15 cellular contexts compared by ENCODE assay signal in the genomic region with DNA sequence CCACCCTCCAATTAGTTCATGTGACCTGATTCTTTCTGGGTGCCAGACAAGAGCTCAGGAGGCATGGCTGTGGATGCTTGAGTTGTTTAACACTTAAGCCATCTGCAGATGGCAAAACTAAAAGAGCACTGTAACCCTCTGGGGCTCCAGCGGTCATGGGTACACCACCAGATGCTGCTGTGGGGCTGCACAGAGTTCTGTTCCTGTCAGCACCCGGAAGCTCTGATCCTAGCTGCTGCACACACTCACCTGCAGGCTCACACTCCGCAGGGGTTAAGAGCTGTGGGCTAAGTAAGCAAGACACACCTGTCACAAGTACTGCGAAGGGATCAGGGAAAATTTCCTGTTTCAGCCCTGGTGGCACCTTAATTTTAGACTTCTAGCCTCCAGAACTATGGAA.
A peak's percentile ranks its signal among the peaks of the same experiment; 100 is the strongest.
DNase-seq lines count a peak whose midpoint lies in the region; ATAC-seq, FAIRE-seq and TF ChIP-seq lines count a peak whose summit lies in the region.
"Had no signal": no experiment of that assay in that cellular context is flagged by ENCODE, and none has a peak within 500 bp of the region (broad histone marks: within the 10 kb centered on the region; RNA-seq: fewer than 3 reads in every experiment).

No MANE protein-coding gene starts in this region.

- H3K27me3 ChIP-seq in H1 (replicated peaks in 1 of 4; ENCODE audit: control insufficient read depth in 3 of 4, extremely low read depth in 1 of 4, insufficient read depth in 3 of 4, low read length in 3 of 4) = no peaks in the 10 kb centered on the region
- H3K27me3 ChIP-seq: gastrocnemius medialis had no signal

- no peak overlapping the region for H4K91ac ChIP-seq in H1 (replicated peaks; ENCODE audit: insufficient read length, low read length)

- ATAC-seq in GM19324 (IDR thresholded peaks at IDR 0.05; ENCODE audit: low FRiP score, unreplicated experiment) = no peak
- ATAC-seq: activated CD8-positive, alpha-beta memory T cell treated with anti-CD3 and anti-CD28 coated beads, Interleukin-2, amount 10 ng/mL, durations not matched to agents 7 days and 5 days; gastrocnemius medialis had no signal

- H3K27ac ChIP-seq in H1 (ENCODE audit: low read depth, low read length) (no peak overlapping the region), substantia nigra (ENCODE audit: low read depth, low read length, poor library complexity, severe bottlenecking) (no peak overlapping the region)
- H3K27ac ChIP-seq: gastrocnemius medialis had no signal

- H3K36me3 ChIP-seq in H1 (ENCODE audit: control insufficient read depth in 2 of 4, insufficient read depth in 4 of 4, low read length in 3 of 4) = no peaks in the 10 kb centered on the region
- H3K36me3 ChIP-seq: gastrocnemius medialis, HAP-1 had no signal

- H3K79me1 ChIP-seq in H1 (ENCODE audit: low read depth, low read length) = no peaks in the 10 kb centered on the region

- no peak for TF ChIP-seq EP300 in H1 (IDR thresholded peaks at IDR 0.05; ENCODE audit: borderline replicate concordance in 1 of 2, low read depth in 2 of 2, low read length in 2 of 2)

- H3K18ac ChIP-seq in H1 (ENCODE audit: extremely low read depth, low read length) = no peak overlapping the region

- no peak overlapping the region for H2BK15ac ChIP-seq in H1 (ENCODE audit: low read length)

- H2BK120ac ChIP-seq in H1 (replicated peaks; ENCODE audit: low read depth, low read length) = no peak overlapping the region

- no peak overlapping the region for H2AFZ ChIP-seq in H1 (ENCODE audit: low read length)

- CTCF ChIA-PET in H1 (lab: Charles Lee; ENCODE audit: partially characterized antibody) = interaction anchor here (0.6 to 0.9 kb wide), 2 partner anchors 209 to 413 kb away, joined by 4 to 5 read pairs; no protein-coding TSS in a partner anchor

- no peak overlapping the region for H4K8ac ChIP-seq in H1 (ENCODE audit: extremely low read depth, insufficient read depth, low read length)

- no peak overlapping the region for H3K56ac ChIP-seq in H1 (replicated peaks; ENCODE audit: insufficient read length, low read depth, low read length)

- H3K23ac ChIP-seq in H1 (ENCODE audit: insufficient read length) = no peak overlapping the region

- WGBS in H1 (ENCODE audit: extremely low coverage in 1 of 2, insufficient coverage in 1 of 2, insufficient read length in 1 of 2, insufficient replicate concordance in 2 of 2, low coverage in 1 of 2, low lambda C conversion rate in 2 of 2, missing lambda C conversion rate in 1 of 2), 2 experiments = 87% methylated on average over 4 of the region's 4 CpGs; no CpG with 5 or more reads in 1 of the 2 experiments

- no peak overlapping the region for H3K4ac ChIP-seq in H1 (replicated peaks; ENCODE audit: insufficient read length, low read depth, low read length)

- H2AK5ac ChIP-seq in H1 (ENCODE audit: low read depth, low read length) = no peak overlapping the region

- no peak overlapping the region for H3K4me3 ChIP-seq in H1 (ENCODE audit: extremely low read depth in 1 of 4, insufficient read depth in 2 of 4, low read depth in 3 of 4, low read length in 4 of 4)
- H3K4me3 ChIP-seq: gastrocnemius medialis, HAP-1 had no signal

- POLR2A ChIA-PET in H1 (lab: Charles Lee; ENCODE audit: partially characterized antibody) = no interaction called here

- H4K20me1 ChIP-seq in H1 (replicated peaks in 1 of 2; ENCODE audit: control insufficient read depth in 1 of 2, insufficient read depth in 2 of 2, low read length in 2 of 2) = no peaks in the 10 kb centered on the region

- no peaks in the 10 kb centered on the region for H3K4me1 ChIP-seq in H1 (replicated peaks in 1 of 4; ENCODE audit: control insufficient read depth in 3 of 4, insufficient read depth in 4 of 4, low read length in 3 of 4)
- H3K4me1 ChIP-seq: gastrocnemius medialis, HAP-1 had no signal

- no peak overlapping the region for H2BK12ac ChIP-seq in H1 (ENCODE audit: low read depth, low read length)

- no peak overlapping the region for H2BK5ac ChIP-seq in H1 (ENCODE audit: low read depth, low read length)

- H3K79me2 ChIP-seq in H1 (ENCODE audit: control insufficient read depth in 1 of 2, insufficient read depth in 2 of 2, low read length in 2 of 2) = no peaks in the 10 kb centered on the region

- H4K5ac ChIP-seq in H1 (ENCODE audit: insufficient read length, low read depth, low read length) = no peak overlapping the region

- no peaks in the 10 kb centered on the region for H3K23me2 ChIP-seq in H1 (ENCODE audit: low read depth, low read length)

- FAIRE-seq in H1 (lab: Jason Lieb, UNC) (no peak), GM12892 (lab: Jason Lieb, UNC) (no peak)

- H3K14ac ChIP-seq in H1 (ENCODE audit: insufficient read length) = no peak overlapping the region

- H3K4me2 ChIP-seq in H1 (ENCODE audit: insufficient read depth in 1 of 2, low read depth in 2 of 2, low read length in 2 of 2) = no peak overlapping the region

- peak; percentile 32 to 42; a peak in 3 of 4 replicates for TF ChIP-seq RAD21 in H1 (IDR thresholded peaks at IDR 0.05 in 1 of 2, conservative IDR thresholded peaks at IDR 0.05 in 1 of 2; ENCODE audit: low read depth in 2 of 2, low read length in 2 of 2)

- no peaks in the 10 kb centered on the region for H3K9me3 ChIP-seq in H1 (ENCODE audit: insufficient read depth in 2 of 2, low read depth in 1 of 2, low read length in 1 of 2)
- H3K9me3 ChIP-seq: gastrocnemius medialis, HAP-1 had no signal

- TF ChIP-seq CTCF in GM12874 (IDR thresholded peaks at IDR 0.05; ENCODE audit: insufficient read depth, low read depth, low read length) (0 out of 2 replicates have a peak, but pooled peaks have one; percentile 8), H1 (IDR thresholded peaks at IDR 0.05; ENCODE audit: control extremely low read depth in 1 of 3, insufficient read depth in 1 of 3, low read depth in 1 of 3, low read length in 3 of 3) (no peak)

- DNase-seq in COLO668 (lab: John Stamatoyannopoulos, UW; ENCODE audit: unreplicated experiment) (peak; percentile 74), NCI-H345 (lab: John Stamatoyannopoulos, UW) (peak; percentile 79), H1 (ENCODE audit: low read depth in 1 of 2, low spot score in 2 of 2) (no peak), GM12892 (ENCODE audit: insufficient read length) (no peak), substantia nigra (lab: John Stamatoyannopoulos, UW) (no peak), NCI-H1694 treated with DMSO at 0.1 percent for 48 hours (lab: John Stamatoyannopoulos, UW) (no peak)
- DNase-seq: activated CD4-positive, CD25-positive, alpha-beta regulatory T cell; activated CD8-positive, alpha-beta memory T cell treated with anti-CD3 and anti-CD28 coated beads, Interleukin-2, amount 10 ng/mL, durations not matched to agents 7 days and 5 days; activated gamma-delta T cell treated with Interleukin-2 at 50 U/mL for 16 hours; gastrocnemius medialis; mammary epithelial cell; nephron progenitor cell had no signal

- no peak overlapping the region for H2BK20ac ChIP-seq in H1 (ENCODE audit: low read length)

- H3K9ac ChIP-seq in H1 (replicated peaks in 1 of 4; ENCODE audit: extremely low read depth in 1 of 4, low read depth in 3 of 4, low read length in 3 of 4) = no peak overlapping the region

- TF ChIP-seq POLR2A in H1 (IDR thresholded peaks at IDR 0.05; ENCODE audit: control extremely low read depth in 1 of 2, low read depth in 2 of 2, low read length in 2 of 2) (no peak), GM12892 (IDR thresholded peaks at IDR 0.05; ENCODE audit: low read depth, low read length) (no peak)

TF ChIP-seq in H1, 55 proteins besides CTCF, POLR2A, EP300 and RAD21 (continues in another document):
- no peak for TF ChIP-seq CEBPB (IDR thresholded peaks at IDR 0.05; ENCODE audit: low read depth, low read length)
- TF ChIP-seq SP1 (IDR thresholded peaks at IDR 0.05; ENCODE audit: low read depth, low read length) = no peak
- TF ChIP-seq TAF7 (optimal IDR thresholded peaks at IDR 0.05; ENCODE audit: borderline replicate concordance, low read depth, low read length) = no peak
- no peak for TF ChIP-seq FOSL1 (IDR thresholded peaks at IDR 0.05; ENCODE audit: insufficient read depth, low read depth, low read length)
- TF ChIP-seq CTBP2 (IDR thresholded peaks at IDR 0.05; ENCODE audit: borderline replicate concordance, insufficient read depth, insufficient read length, low read length) = no peak
- no peak for TF ChIP-seq NANOG (IDR thresholded peaks at IDR 0.05; ENCODE audit: insufficient read depth, low read depth, low read length, poor library complexity, severe bottlenecking)
- TF ChIP-seq TBP (IDR thresholded peaks at IDR 0.05; ENCODE audit: low read depth, low read length) = no peak
- TF ChIP-seq TEAD4 (IDR thresholded peaks at IDR 0.05; ENCODE audit: low read depth, low read length) = no peak
- TF ChIP-seq JUN (IDR thresholded peaks at IDR 0.05; ENCODE audit: low read depth, low read length) = no peak
- no peak for TF ChIP-seq BCL11A (IDR thresholded peaks at IDR 0.05; ENCODE audit: low read depth in 2 of 2, low read length in 2 of 2)
- TF ChIP-seq, protein P1, sequence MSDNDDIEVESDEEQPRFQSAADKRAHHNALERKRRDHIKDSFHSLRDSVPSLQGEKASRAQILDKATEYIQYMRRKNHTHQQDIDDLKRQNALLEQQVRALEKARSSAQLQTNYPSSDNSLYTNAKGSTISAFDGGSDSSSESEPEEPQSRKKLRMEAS (IDR thresholded peaks at IDR 0.05) = no peak
- TF ChIP-seq ZNF274 (IDR thresholded peaks at IDR 0.05; ENCODE audit: borderline replicate concordance, extremely low read depth, low read length) = no peak
- no peak for TF ChIP-seq ATF3 (IDR thresholded peaks at IDR 0.05; ENCODE audit: insufficient read depth, low read depth, low read length)
- no peak for TF ChIP-seq SIRT6 (IDR thresholded peaks at IDR 0.05; ENCODE audit: low read length)

Comparison
In these comparisons a context has a peak if more than half of its experiments do, and no peak if none do; other contexts are left out.
1. DNase-seq: peak in COLO668 (single experiment) and NCI-H345 (single experiment); none in H1 (0 of 2), GM12892 (single experiment), substantia nigra (0 of 49) and NCI-H1694 treated with DMSO at 0.1 percent for 48 hours (single experiment).